Comparison of ENCODE assay signal across 9 cellular contexts in the genomic region with DNA sequence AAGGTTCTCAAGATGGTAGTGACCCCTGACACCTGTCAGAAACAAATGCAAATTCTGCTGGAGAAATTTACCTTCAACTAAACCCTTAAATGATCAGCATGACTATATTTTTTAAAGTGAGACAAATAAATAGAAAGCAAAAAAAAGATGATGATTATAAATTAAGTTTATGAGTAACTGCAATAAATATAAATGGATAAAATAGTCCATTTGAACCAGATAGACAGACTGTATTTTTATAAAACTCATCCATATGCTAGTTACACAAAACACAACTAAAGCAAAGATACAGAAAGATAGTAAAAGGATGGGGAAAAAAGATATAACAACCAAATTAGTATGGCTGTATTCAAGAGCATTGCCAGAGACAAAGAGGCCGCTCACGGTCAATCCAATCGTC. TPM values are rescaled to one million over a fixed set of nuclear protein-coding genes. Genes with fewer than 3 reads are reported as not detected.
"Had no signal": no experiment of that assay in that cellular context is flagged by ENCODE, and none has a peak within 500 bp of the region (broad histone marks: within the 10 kb centered on the region; RNA-seq: fewer than 3 reads in every experiment).

No MANE protein-coding gene starts in this region.

- FAIRE-seq: HepG2, HTR-8/SVneo had no signal

- DNase-seq: IMR-90, KBM-7, KG1 had no signal

- ATAC-seq: HepG2 had no signal

- H3K27ac ChIP-seq: HL-60, KMS-11 had no signal

- H3K4me2 ChIP-seq: KMS-11 had no signal

- H3K9ac ChIP-seq: KMS-11 had no signal

RNA-seq across cellular contexts. Expression of gene TMEM176A, which starts 5.9 kb away (rescaled TPM):
- total RNA-seq: HepG2, HT1080, IMR-90 had no signal
- polyA plus RNA-seq: HepG2, IgD-negative memory B cell, IMR-90 had no signal

RNA-seq across cellular contexts. Expression of gene TMEM176B, which starts 6.3 kb away (rescaled TPM):
- total RNA-seq: HepG2, HT1080, IMR-90 had no signal
- polyA plus RNA-seq: HepG2, IMR-90 had no signal

RNA-seq across cellular contexts. Expression of gene AOC1, which starts 45.9 kb away (rescaled TPM):
- total RNA-seq: HepG2, HT1080, IMR-90 had no signal
- polyA plus RNA-seq: HepG2, IMR-90 had no signal
